In genomic region chr4:6405417-6405747, GRCh38 we compare ENCODE assay signal across 19 cellular contexts.
"Had no signal": no experiment of that assay in that cellular context is flagged by ENCODE, and none has a peak within 500 bp of the region (broad histone marks: within the 10 kb centered on the region; RNA-seq: fewer than 3 reads in every experiment).

No MANE protein-coding gene starts in this region.

- H3K27ac ChIP-seq: adrenal gland, breast epithelium, PC-9, WERI-Rb-1 had no signal

- H3K4me2 ChIP-seq: PC-9 had no signal

- H3K27ac Mint-ChIP-seq: activated CD8-positive, alpha-beta T cell treated with anti-CD3 and anti-CD28 coated beads for 36 hours; activated naive CD8-positive, alpha-beta T cell treated with anti-CD3 and anti-CD28 coated beads, Interleukin-2, amount 10 ng/mL, durations not matched to agents 7 days and 5 days; IgD-negative memory B cell had no signal

- H3K9me3 ChIP-seq: adrenal gland, breast epithelium had no signal

- ATAC-seq: activated CD4-positive, CD25-positive, alpha-beta regulatory T cell treated with anti-CD3 and anti-CD28 coated beads, Interleukin-2, amount 50 U/mL, for 24 hours; activated CD8-positive, alpha-beta T cell treated with anti-CD3 and anti-CD28 coated beads for 36 hours had no signal

- H3K36me3 Mint-ChIP-seq: activated naive CD8-positive, alpha-beta T cell treated with anti-CD3 and anti-CD28 coated beads, Interleukin-2, amount 10 ng/mL, durations not matched to agents 7 days and 5 days; IgD-negative memory B cell had no signal

- H3K4me1 ChIP-seq: adrenal gland, breast epithelium had no signal

- DNase-seq: activated CD4-positive, alpha-beta T cell treated with anti-CD3 and anti-CD28 coated beads for 4 hours; activated CD8-positive, alpha-beta memory T cell treated with anti-CD3 and anti-CD28 coated beads, Interleukin-2, amount 50 U/mL, for 4 hours; activated CD8-positive, alpha-beta T cell treated with anti-CD3 and anti-CD28 coated beads for 36 hours; activated naive CD4-positive, alpha-beta T cell treated with anti-CD3 and anti-CD28 coated beads, Interleukin-2, amount 50 U/mL, for 16 hours; activated naive CD8-positive, alpha-beta T cell treated with anti-CD3 and anti-CD28 coated beads, Interleukin-2, amount 10 ng/mL, durations not matched to agents 7 days and 5 days; adrenal gland; anterior cingulate cortex; KG1; NCI-H1105; NCI-H1436; NCI-H1694 treated with DMSO at 0.1 percent for 48 hours; NCI-H524; PC-9; SIG-M5; T-helper 1 cell; WERI-Rb-1 had no signal

- H3K36me3 ChIP-seq: adrenal gland, breast epithelium, WERI-Rb-1 had no signal

- H3K4me3 Mint-ChIP-seq: activated CD8-positive, alpha-beta T cell treated with anti-CD3 and anti-CD28 coated beads for 36 hours; activated naive CD8-positive, alpha-beta T cell treated with anti-CD3 and anti-CD28 coated beads, Interleukin-2, amount 10 ng/mL, durations not matched to agents 7 days and 5 days had no signal

- H3K9me3 Mint-ChIP-seq: activated CD8-positive, alpha-beta T cell treated with anti-CD3 and anti-CD28 coated beads for 36 hours; activated naive CD8-positive, alpha-beta T cell treated with anti-CD3 and anti-CD28 coated beads, Interleukin-2, amount 10 ng/mL, durations not matched to agents 7 days and 5 days had no signal

- H3K4me3 ChIP-seq: adrenal gland, breast epithelium, PC-9 had no signal
